ENCODE assay signal across 1 cellular context in genomic region chr12:1050059-1050707, GRCh38.
TF ChIP-seq lines count a peak whose summit lies in the region.

No MANE protein-coding gene starts in this region.

TF ChIP-seq in WTC11, 78 proteins besides CTCF, POLR2A, EP300 and RAD21 (continued from another document):
- TF ChIP-seq ZSCAN18 (CRISPR knock-in tag; IDR thresholded peaks at IDR 0.05) (no peak), ATF1 (CRISPR knock-in tag; IDR thresholded peaks at IDR 0.05) (no peak), ERG (CRISPR knock-in tag; IDR thresholded peaks at IDR 0.05) (no peak), E2F1 (CRISPR knock-in tag; IDR thresholded peaks at IDR 0.05) (no peak), IRF1 (CRISPR knock-in tag; IDR thresholded peaks at IDR 0.05) (no peak)
